Comparison of ENCODE assay signal across 18 cellular contexts in the genomic region with DNA sequence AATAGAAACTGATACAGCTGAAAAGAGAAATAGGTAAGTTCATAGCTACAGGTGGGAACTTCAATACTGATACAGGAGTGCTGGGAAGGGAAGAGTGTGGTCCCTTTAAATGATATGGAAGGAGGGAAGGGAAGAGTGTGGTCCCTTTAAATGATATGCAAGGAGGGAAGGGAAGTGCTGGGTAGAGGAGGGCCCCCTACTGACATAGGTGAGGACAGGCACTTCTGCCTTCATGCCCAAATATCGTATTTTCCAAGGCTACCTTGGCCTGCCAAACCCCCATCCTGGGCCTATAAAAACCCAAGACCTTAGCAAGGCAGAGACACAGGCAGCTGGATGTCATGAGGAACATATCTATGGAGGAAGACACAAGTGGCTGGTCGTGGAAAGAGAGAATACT.
DNase-seq lines count a peak whose midpoint lies in the region; ATAC-seq and TF ChIP-seq lines count a peak whose summit lies in the region.
"Had no signal": no experiment of that assay in that cellular context is flagged by ENCODE, and none has a peak within 500 bp of the region (broad histone marks: within the 10 kb centered on the region; RNA-seq: fewer than 3 reads in every experiment).

No MANE protein-coding gene starts in this region.

- H3K27ac ChIP-seq in 22Rv1 (no peak overlapping the region), brain microvascular endothelial cell (no peak overlapping the region)

- no peak overlapping the region for H3K4me3 Mint-ChIP-seq in stimulated activated memory B cell treated with anti-CD40 and anti-IgM and Interleukin-4, amounts not matched to agents 10 μg/mL and 1 μg/mL and 100 μg/mL, for 72 hours
- H3K4me3 Mint-ChIP-seq in activated CD4-positive, alpha-beta memory T cell treated with anti-CD3 and anti-CD28 coated beads, Interleukin-2, amount 10 ng/mL, durations not matched to agents 7 days and 5 days = no peak overlapping the region
- H3K4me3 Mint-ChIP-seq: activated T-helper 1 cell treated with anti-CD3 and anti-CD28 coated beads, Interleukin-12 subunit alpha, Interleukin-12 subunit beta, Interleukin-2, Interleukin-4 antibody, amounts not matched to agents 30 ng/mL and 10 ng/mL and 1 ng/mL, durations not matched to agents 14 hours and 24 hours and 36 hours; CD4-positive, alpha-beta memory T cell; effector memory CD8-positive, alpha-beta T cell; T-helper 2 cell treated with Interferon-gamma antibody and Interleukin-4, amounts not matched to agents 5 μg/mL and 100 μg/mL, for 36 hours had no signal

- no peaks in the 10 kb centered on the region for H3K27me3 ChIP-seq in brain microvascular endothelial cell (replicated peaks)

- ATAC-seq in SK-N-SH treated with all-trans-retinoic acid at 6 μM for 48 hours = no peak
- ATAC-seq in stimulated activated memory B cell treated with anti-CD40 and anti-IgM and Interleukin-4, amounts not matched to agents 10 μg/mL and 1 μg/mL and 100 μg/mL, for 72 hours = no peak
- ATAC-seq: activated CD4-positive, CD25-positive, alpha-beta regulatory T cell treated with anti-CD3 and anti-CD28 coated beads, Interleukin-2, amount 50 U/mL, for 24 hours; activated naive CD4-positive, alpha-beta T cell treated with anti-CD3 and anti-CD28 coated beads, Interleukin-2, amount 50 U/mL, for 72 hours; effector memory CD8-positive, alpha-beta T cell had no signal

- DNase-seq in M059J (ENCODE audit: low read depth) (peak; percentile 20), brain microvascular endothelial cell (no peak), COR-L47 (lab: John Stamatoyannopoulos, UW) (no peak)
- DNase-seq in activated CD4-positive, alpha-beta memory T cell treated with anti-CD3 and anti-CD28 coated beads, Interleukin-2, amount 10 ng/mL, durations not matched to agents 7 days and 5 days = no peak
- DNase-seq: CD4-positive, alpha-beta memory T cell; effector memory CD8-positive, alpha-beta T cell; KG1; NCI-H1105 treated with DMSO at 0.1 percent for 48 hours; NCI-H524; stimulated activated CD4-positive, alpha-beta T cell treated with anti-CD3 and anti-CD28 coated beads, Interleukin-12 subunit alpha, Interleukin-12 subunit beta, amount 100 ng/mL, for 4 hours had no signal

- peaks cover 9% of the 10 kb centered on the region for H3K9me3 Mint-ChIP-seq in stimulated activated memory B cell treated with anti-CD40 and anti-IgM and Interleukin-4, amounts not matched to agents 10 μg/mL and 1 μg/mL and 100 μg/mL, for 72 hours
- no peaks in the 10 kb centered on the region for H3K9me3 Mint-ChIP-seq in activated CD4-positive, alpha-beta memory T cell treated with anti-CD3 and anti-CD28 coated beads, Interleukin-2, amount 10 ng/mL, durations not matched to agents 7 days and 5 days
- H3K9me3 Mint-ChIP-seq: activated T-helper 1 cell treated with anti-CD3 and anti-CD28 coated beads, Interleukin-12 subunit alpha, Interleukin-12 subunit beta, Interleukin-2, Interleukin-4 antibody, amounts not matched to agents 30 ng/mL and 10 ng/mL and 1 ng/mL, durations not matched to agents 14 hours and 24 hours and 36 hours; T-helper 2 cell treated with Interferon-gamma antibody and Interleukin-4, amounts not matched to agents 5 μg/mL and 100 μg/mL, for 36 hours had no signal

- H3K4me3 ChIP-seq in brain microvascular endothelial cell (ENCODE audit: low read depth, low read length) = no peak overlapping the region

- no peaks in the 10 kb centered on the region for H3K4me1 Mint-ChIP-seq in stimulated activated memory B cell treated with anti-CD40 and anti-IgM and Interleukin-4, amounts not matched to agents 10 μg/mL and 1 μg/mL and 100 μg/mL, for 72 hours
- H3K4me1 Mint-ChIP-seq in activated CD4-positive, alpha-beta memory T cell treated with anti-CD3 and anti-CD28 coated beads, Interleukin-2, amount 10 ng/mL, durations not matched to agents 7 days and 5 days = no peaks in the 10 kb centered on the region
- H3K4me1 Mint-ChIP-seq: CD4-positive, alpha-beta memory T cell had no signal

- in situ Hi-C loops in brain microvascular endothelial cell (cut with HindIII; ENCODE audit: low pct_ligation_motif_present, low sequenced_read_pairs) = no loop called here

- H3K36me3 Mint-ChIP-seq in stimulated activated memory B cell treated with anti-CD40 and anti-IgM and Interleukin-4, amounts not matched to agents 10 μg/mL and 1 μg/mL and 100 μg/mL, for 72 hours = no peaks in the 10 kb centered on the region
- no peaks in the 10 kb centered on the region for H3K36me3 Mint-ChIP-seq in activated CD4-positive, alpha-beta memory T cell treated with anti-CD3 and anti-CD28 coated beads, Interleukin-2, amount 10 ng/mL, durations not matched to agents 7 days and 5 days (ENCODE audit: low read depth)
- H3K36me3 Mint-ChIP-seq: activated naive CD4-positive, alpha-beta T cell treated with anti-CD3 and anti-CD28 coated beads, Interleukin-2, amount 50 U/mL, for 72 hours; CD4-positive, alpha-beta memory T cell had no signal

- no peaks in the 10 kb centered on the region for H3K36me3 ChIP-seq in brain microvascular endothelial cell (replicated peaks)

- no peak overlapping the region for H3K27ac Mint-ChIP-seq in stimulated activated memory B cell treated with anti-CD40 and anti-IgM and Interleukin-4, amounts not matched to agents 10 μg/mL and 1 μg/mL and 100 μg/mL, for 72 hours
- H3K27ac Mint-ChIP-seq in activated CD4-positive, alpha-beta memory T cell treated with anti-CD3 and anti-CD28 coated beads, Interleukin-2, amount 10 ng/mL, durations not matched to agents 7 days and 5 days = no peak overlapping the region
- H3K27ac Mint-ChIP-seq: activated naive CD4-positive, alpha-beta T cell treated with anti-CD3 and anti-CD28 coated beads, Interleukin-2, amount 50 U/mL, for 72 hours; activated T-helper 1 cell treated with anti-CD3 and anti-CD28 coated beads, Interleukin-12 subunit alpha, Interleukin-12 subunit beta, Interleukin-2, Interleukin-4 antibody, amounts not matched to agents 30 ng/mL and 10 ng/mL and 1 ng/mL, durations not matched to agents 14 hours and 24 hours and 36 hours; CD4-positive, alpha-beta memory T cell; effector memory CD8-positive, alpha-beta T cell; T-helper 2 cell treated with Interferon-gamma antibody and Interleukin-4, amounts not matched to agents 5 μg/mL and 100 μg/mL, for 36 hours had no signal

- TF ChIP-seq CTCF in 22Rv1 (IDR thresholded peaks at IDR 0.05) (peak; percentile 43), GM12872 (IDR thresholded peaks at IDR 0.05; ENCODE audit: insufficient read depth, low read depth, low read length) (peak; percentile 23; the same call in 2 of the 3 replicates), brain microvascular endothelial cell (IDR thresholded peaks at IDR 0.05; ENCODE audit: low read depth, low read length, missing control alignments) (peak; percentile 17)

- POLR2A ChIA-PET in activated CD4-positive, alpha-beta memory T cell treated with anti-CD3 and anti-CD28 coated beads, Interleukin-2, amount 10 ng/mL, durations not matched to agents 7 days and 5 days (lab: Charles Lee) = no interaction called here

- CTCF ChIA-PET in activated CD4-positive, alpha-beta memory T cell treated with anti-CD3 and anti-CD28 coated beads, Interleukin-2, amount 10 ng/mL, durations not matched to agents 7 days and 5 days (lab: Charles Lee) = no interaction called here

- no peaks in the 10 kb centered on the region for H3K27me3 Mint-ChIP-seq in stimulated activated memory B cell treated with anti-CD40 and anti-IgM and Interleukin-4, amounts not matched to agents 10 μg/mL and 1 μg/mL and 100 μg/mL, for 72 hours
- H3K27me3 Mint-ChIP-seq in activated CD4-positive, alpha-beta memory T cell treated with anti-CD3 and anti-CD28 coated beads, Interleukin-2, amount 10 ng/mL, durations not matched to agents 7 days and 5 days = no peaks in the 10 kb centered on the region
- H3K27me3 Mint-ChIP-seq: CD4-positive, alpha-beta memory T cell; effector memory CD8-positive, alpha-beta T cell had no signal

TF ChIP-seq in SK-N-SH treated with all-trans-retinoic acid at 6 μM for 48 hours, 23 proteins besides CTCF, POLR2A, EP300 and RAD21 (continues in another document):
- TF ChIP-seq TCF4 (CRISPR knock-in tag; IDR thresholded peaks at IDR 0.05; ENCODE audit: borderline replicate concordance) = no peak
- no peak for TF ChIP-seq ESRRG (CRISPR knock-in tag; IDR thresholded peaks at IDR 0.05)
- TF ChIP-seq ARNTL (CRISPR knock-in tag; IDR thresholded peaks at IDR 0.05; ENCODE audit: borderline replicate concordance, low read depth) = no peak
- no peak for TF ChIP-seq TOX (CRISPR knock-in tag; IDR thresholded peaks at IDR 0.05; ENCODE audit: borderline replicate concordance)
- no peak for TF ChIP-seq RARB (CRISPR knock-in tag; IDR thresholded peaks at IDR 0.05)
- no peak for TF ChIP-seq ZNF8 (CRISPR knock-in tag; IDR thresholded peaks at IDR 0.05)
- TF ChIP-seq, protein P1, sequence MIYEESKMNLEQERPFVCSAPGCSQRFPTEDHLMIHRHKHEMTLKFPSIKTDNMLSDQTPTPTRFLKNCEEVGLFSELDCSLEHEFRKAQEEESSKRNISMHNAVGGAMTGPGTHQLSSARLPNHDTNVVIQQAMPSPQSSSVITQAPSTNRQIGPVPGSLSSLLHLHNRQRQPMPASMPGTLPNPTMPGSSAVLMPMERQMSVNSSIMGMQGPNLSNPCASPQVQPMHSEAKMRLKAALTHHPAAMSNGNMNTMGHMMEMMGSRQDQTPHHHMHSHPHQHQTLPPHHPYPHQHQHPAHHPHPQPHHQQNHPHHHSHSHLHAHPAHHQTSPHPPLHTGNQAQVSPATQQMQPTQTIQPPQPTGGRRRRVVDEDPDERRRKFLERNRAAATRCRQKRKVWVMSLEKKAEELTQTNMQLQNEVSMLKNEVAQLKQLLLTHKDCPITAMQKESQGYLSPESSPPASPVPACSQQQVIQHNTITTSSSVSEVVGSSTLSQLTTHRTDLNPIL (CRISPR knock-in tag; IDR thresholded peaks at IDR 0.05; ENCODE audit: low read depth) = no peak
- TF ChIP-seq ISL1 (CRISPR knock-in tag; IDR thresholded peaks at IDR 0.05) = no peak
- no peak for TF ChIP-seq ZNF565 (CRISPR knock-in tag; conservative IDR thresholded peaks at IDR 0.05; ENCODE audit: low read depth)
- TF ChIP-seq BACH2 (CRISPR knock-in tag; IDR thresholded peaks at IDR 0.05; ENCODE audit: borderline replicate concordance) = no peak
- TF ChIP-seq ZNF70 (CRISPR knock-in tag; IDR thresholded peaks at IDR 0.05) = no peak
- TF ChIP-seq, protein P2, sequence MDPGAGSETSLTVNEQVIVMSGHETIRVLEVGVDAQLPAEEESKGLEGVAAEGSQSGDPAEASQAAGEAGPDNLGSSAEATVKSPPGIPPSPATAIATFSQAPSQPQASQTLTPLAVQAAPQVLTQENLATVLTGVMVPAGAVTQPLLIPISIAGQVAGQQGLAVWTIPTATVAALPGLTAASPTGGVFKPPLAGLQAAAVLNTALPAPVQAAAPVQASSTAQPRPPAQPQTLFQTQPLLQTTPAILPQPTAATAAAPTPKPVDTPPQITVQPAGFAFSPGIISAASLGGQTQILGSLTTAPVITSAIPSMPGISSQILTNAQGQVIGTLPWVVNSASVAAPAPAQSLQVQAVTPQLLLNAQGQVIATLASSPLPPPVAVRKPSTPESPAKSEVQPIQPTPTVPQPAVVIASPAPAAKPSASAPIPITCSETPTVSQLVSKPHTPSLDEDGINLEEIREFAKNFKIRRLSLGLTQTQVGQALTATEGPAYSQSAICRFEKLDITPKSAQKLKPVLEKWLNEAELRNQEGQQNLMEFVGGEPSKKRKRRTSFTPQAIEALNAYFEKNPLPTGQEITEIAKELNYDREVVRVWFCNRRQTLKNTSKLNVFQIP (CRISPR knock-in tag; IDR thresholded peaks at IDR 0.05; ENCODE audit: borderline replicate concordance, low read depth) = no peak
